In the genomic region with DNA sequence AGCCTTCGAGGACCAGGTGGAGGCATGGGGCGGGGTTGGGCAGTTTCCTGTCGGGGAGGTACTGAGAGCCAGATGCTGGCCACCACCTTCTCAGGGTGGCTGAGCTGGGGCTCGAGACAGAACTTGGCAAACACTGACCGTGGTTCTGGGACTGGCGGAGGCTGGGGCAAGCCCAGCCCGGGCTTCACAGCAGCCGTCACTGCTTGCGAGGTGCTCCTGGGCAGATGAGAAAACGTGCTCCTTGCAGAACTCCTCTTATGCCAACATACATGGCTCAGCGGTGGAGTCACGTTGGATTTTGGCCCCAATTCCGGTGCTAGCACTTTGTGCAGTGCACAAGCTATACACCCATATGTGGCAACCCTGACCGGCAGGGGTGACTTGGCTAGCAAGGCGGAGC, we compare ENCODE assay signal across 26 cellular contexts.
"Had no signal": no experiment of that assay in that cellular context is flagged by ENCODE, and none has a peak within 500 bp of the region (broad histone marks: within the 10 kb centered on the region; RNA-seq: fewer than 3 reads in every experiment).

No MANE protein-coding gene starts in this region.

- H3K9me3 ChIP-seq: ascending aorta, colonic mucosa, gastrocnemius medialis, pancreas, psoas muscle, spleen, transverse colon had no signal

- H3K4me1 ChIP-seq: ascending aorta, gastrocnemius medialis, pancreas, psoas muscle had no signal

- H3K27me3 ChIP-seq: ascending aorta, cardiac muscle cell, colonic mucosa, pancreas had no signal

- H3K36me3 ChIP-seq: ascending aorta, cardiac muscle cell, colonic mucosa, gastrocnemius medialis, pancreas, spleen, transverse colon had no signal

- H3K27ac ChIP-seq: ascending aorta, cardiac muscle cell, colonic mucosa, gastrocnemius medialis, pancreas, psoas muscle, spleen had no signal

- H3K4me3 ChIP-seq: ascending aorta, cardiac muscle cell, colonic mucosa, gastrocnemius medialis, lung, pancreas, psoas muscle, spleen, transverse colon had no signal

- ATAC-seq: gastrocnemius medialis, left cardiac atrium, pancreas, psoas muscle, T-helper 17 cell had no signal

- DNase-seq: activated CD4-positive, alpha-beta T cell treated with anti-CD3 and anti-CD28 coated beads, Interleukin-2, amount 10 ng/mL, durations not matched to agents 7 days and 5 days; activated CD4-positive, CD25-positive, alpha-beta regulatory T cell treated with anti-CD3 and anti-CD28 coated beads, Interleukin-2, amount 50 U/mL, for 72 hours; activated CD8-positive, alpha-beta memory T cell treated with anti-CD3 and anti-CD28 coated beads, Interleukin-2, amount 50 U/mL, for 4 hours; activated gamma-delta T cell; activated naive CD4-positive, alpha-beta T cell treated with anti-CD3 and anti-CD28 coated beads, Interleukin-2, amount 10 ng/mL, durations not matched to agents 7 days and 5 days; activated naive CD8-positive, alpha-beta T cell treated with anti-CD3 and anti-CD28 coated beads, Interleukin-2, amount 10 ng/mL, durations not matched to agents 7 days and 5 days; activated T-cell treated with anti-CD3 and anti-CD28 coated beads, Interleukin-2, amount 50 U/mL, for 24 hours; cerebellar nuclear complex; colonic mucosa; effector memory CD4-positive, alpha-beta T cell; gastrocnemius medialis; glutamatergic neuron; left cardiac atrium; mesendoderm; nephron progenitor cell; pancreas; psoas muscle; spleen; stimulated activated naive CD4-positive, alpha-beta T cell; SW 1271; T-helper 17 cell; T1000; transverse colon had no signal
